ENCODE assay signal across 34 cellular contexts in the genomic region with DNA sequence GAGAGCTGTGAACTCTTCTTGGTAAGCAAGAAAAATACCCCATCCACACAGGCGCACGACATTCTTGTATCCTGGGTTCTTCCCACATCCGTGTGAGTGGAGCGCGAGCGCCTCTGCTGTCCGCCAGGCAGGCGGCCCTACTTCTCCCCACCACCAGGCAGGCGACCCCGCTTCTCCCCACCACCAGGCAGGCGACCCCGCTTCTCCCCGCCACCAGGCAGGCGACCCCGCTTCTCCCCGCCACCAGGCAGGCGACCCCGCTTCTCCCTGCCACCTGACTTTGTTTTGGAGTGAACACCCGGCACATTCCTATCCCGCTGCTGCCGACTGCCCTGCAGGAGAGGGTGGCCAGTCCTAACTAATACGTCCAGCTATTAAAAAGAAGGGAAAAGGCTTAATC.
A peak's percentile ranks its signal among the peaks of the same experiment; 100 is the strongest.
DNase-seq lines count a peak whose midpoint lies in the region; ATAC-seq and TF ChIP-seq lines count a peak whose summit lies in the region.
"Had no signal": no experiment of that assay in that cellular context is flagged by ENCODE, and none has a peak within 500 bp of the region (broad histone marks: within the 10 kb centered on the region; RNA-seq: fewer than 3 reads in every experiment).

No MANE protein-coding gene starts in this region.

- 90 to 97% methylated on average over 10 to 22 of the region's 22 CpGs for WGBS in endodermal cell (ENCODE audit: insufficient coverage in 1 of 2, insufficient read length in 1 of 2), 2 experiments

- H3K36me3 ChIP-seq in GM23338 (ENCODE audit: insufficient read depth) (no peaks in the 10 kb centered on the region), endodermal cell (ENCODE audit: control insufficient read depth, insufficient read depth, low read length) (no peaks in the 10 kb centered on the region), MG63 (no peaks in the 10 kb centered on the region)
- H3K36me3 ChIP-seq in CD4-positive, alpha-beta memory T cell (ENCODE audit: insufficient read depth, low read length): peaks cover 3% of the 10 kb centered on the region
- H3K36me3 ChIP-seq: BE2C had no signal

- intact Hi-C loops in CD4-positive, alpha-beta memory T cell (cut with micrococcal nuclease): no loop called here

- no peaks in the 10 kb centered on the region for H3K9me3 Mint-ChIP-seq in GM23338
- H3K9me3 Mint-ChIP-seq in central memory CD8-positive, alpha-beta T cell: no peaks in the 10 kb centered on the region
- H3K9me3 Mint-ChIP-seq in endodermal cell: no peaks in the 10 kb centered on the region
- H3K9me3 Mint-ChIP-seq in CD4-positive, alpha-beta memory T cell: no peaks in the 10 kb centered on the region
- H3K9me3 Mint-ChIP-seq: CD14-positive monocyte; CD4-positive, alpha-beta T cell; CD4-positive, CD25-positive, alpha-beta regulatory T cell; CD8-positive, alpha-beta memory T cell; CD8-positive, alpha-beta T cell had no signal

- H3K4me3 Mint-ChIP-seq in GM23338: no peak overlapping the region
- H3K4me3 Mint-ChIP-seq in central memory CD8-positive, alpha-beta T cell: no peak overlapping the region
- H3K4me3 Mint-ChIP-seq in endodermal cell: no peak overlapping the region
- H3K4me3 Mint-ChIP-seq in CD4-positive, alpha-beta memory T cell: no peak overlapping the region
- H3K4me3 Mint-ChIP-seq: B cell; CD14-positive monocyte; CD4-positive, alpha-beta T cell; CD4-positive, CD25-positive, alpha-beta regulatory T cell; CD8-positive, alpha-beta memory T cell; CD8-positive, alpha-beta T cell had no signal

- H3K9me3 ChIP-seq in endodermal cell (ENCODE audit: control insufficient read depth, low read length) (no peaks in the 10 kb centered on the region), MG63 (no peaks in the 10 kb centered on the region)
- H3K9me3 ChIP-seq in CD4-positive, alpha-beta memory T cell (ENCODE audit: control insufficient read depth in 1 of 2, low read length in 2 of 2): no peaks in the 10 kb centered on the region
- H3K9me3 ChIP-seq: A549; BE2C; BLaER1; BLaER1 treated with 17β-estradiol and CSF1 and Interleukin-3, amounts not matched to agents 10 nM and 100 nM; Caco-2 had no signal

- H3K27me3 Mint-ChIP-seq in GM23338 (ENCODE audit: insufficient read depth, low read depth, poor library complexity): peaks cover 2% of the 10 kb centered on the region
- H3K27me3 Mint-ChIP-seq in central memory CD8-positive, alpha-beta T cell: no peaks in the 10 kb centered on the region
- H3K27me3 Mint-ChIP-seq in endodermal cell (ENCODE audit: insufficient read depth): no peaks in the 10 kb centered on the region
- H3K27me3 Mint-ChIP-seq in CD4-positive, alpha-beta memory T cell: no peaks in the 10 kb centered on the region
- H3K27me3 Mint-ChIP-seq: B cell; CD4-positive, alpha-beta T cell; CD4-positive, CD25-positive, alpha-beta regulatory T cell; CD8-positive, alpha-beta memory T cell had no signal

- ATAC-seq in GM23338: no peak
- no peak for ATAC-seq in central memory CD8-positive, alpha-beta T cell (replicated peaks; ENCODE audit: extremely low read depth, poor library complexity, severe bottlenecking)
- ATAC-seq in left lobe of liver: no peak
- ATAC-seq: A549; CD8-positive, alpha-beta T cell had no signal

- H3K4me1 ChIP-seq in GM23338 (ENCODE audit: insufficient read depth) (0 out of 2 replicates have a peak, but pooled peaks cover 5% of the 10 kb centered on the region), endodermal cell (ENCODE audit: control insufficient read depth, insufficient read depth, low read length) (no peaks in the 10 kb centered on the region)
- H3K4me1 ChIP-seq in CD4-positive, alpha-beta memory T cell (ENCODE audit: insufficient read depth, low read length): peaks cover 24% of the 10 kb centered on the region
- H3K4me1 ChIP-seq: A549, BE2C had no signal

- H3F3A ChIP-seq in GM23338 (replicated peaks; ENCODE audit: low read depth): no peaks in the 10 kb centered on the region

- H3K79me2 ChIP-seq in GM23338 (replicated peaks; ENCODE audit: insufficient read depth): no peaks in the 10 kb centered on the region

- no peak overlapping the region for H3K4me3 ChIP-seq in GM23338
- no peak overlapping the region for H3K4me3 ChIP-seq in endodermal cell (ENCODE audit: low read length)
- H3K4me3 ChIP-seq in CD4-positive, alpha-beta memory T cell (ENCODE audit: low read length in 2 of 2): no peak overlapping the region
- no peak overlapping the region for H3K4me3 ChIP-seq in MG63
- H3K4me3 ChIP-seq: A549; BLaER1; BLaER1 treated with 17β-estradiol and CSF1 and Interleukin-3, amounts not matched to agents 10 nM and 100 nM had no signal

- H4K20me1 ChIP-seq in GM23338 (replicated peaks; ENCODE audit: insufficient read depth): 0 out of 2 replicates have a peak, but pooled peaks cover 4% of the 10 kb centered on the region
- H4K20me1 ChIP-seq: BLaER1 had no signal

- H3K27ac Mint-ChIP-seq in GM23338 (no peak overlapping the region), endodermal cell (no peak overlapping the region)
- H3K27ac Mint-ChIP-seq in central memory CD8-positive, alpha-beta T cell (ENCODE audit: low read depth): peak overlapping the region; percentile 65
- no peak overlapping the region for H3K27ac Mint-ChIP-seq in CD4-positive, alpha-beta memory T cell
- H3K27ac Mint-ChIP-seq: B cell; CD14-positive monocyte; CD4-positive, alpha-beta T cell; CD8-positive, alpha-beta T cell had no signal

- CTCF ChIA-PET in CD4-positive, alpha-beta memory T cell (lab: Charles Lee; ENCODE audit: partially characterized antibody): interaction anchor here (1.6 to 6.1 kb wide), 2 partner anchors 156 to 242 kb away, joined by 4 to 61 read pairs; a partner anchor contains a TSS

- H3K27ac ChIP-seq in GM23338 (ENCODE audit: low read depth) (no peak overlapping the region), endodermal cell (ENCODE audit: low read depth, low read length) (no peak overlapping the region)
- no peak overlapping the region for H3K27ac ChIP-seq in CD4-positive, alpha-beta memory T cell (ENCODE audit: low read depth, low read length)
- H3K27ac ChIP-seq: 22Rv1, A549, BLaER1, C4-2B had no signal

- H3K9ac ChIP-seq in endodermal cell (ENCODE audit: extremely low read depth, low read length, poor library complexity, severe bottlenecking): no peak overlapping the region
- H3K9ac ChIP-seq: BLaER1; BLaER1 treated with 17β-estradiol and CSF1 and Interleukin-3, amounts not matched to agents 10 nM and 100 nM had no signal

- H3K9me2 ChIP-seq in GM23338 (ENCODE audit: insufficient read depth): no peaks in the 10 kb centered on the region

- H3K4me2 ChIP-seq in GM23338: no peak overlapping the region
- H3K4me2 ChIP-seq: A549 had no signal

- 0 out of 4 replicates have a peak, but pooled peaks of 1 of the 2 experiments have one; percentile 21 for TF ChIP-seq CTCF in GM23338 (conservative IDR thresholded peaks at IDR 0.05; ENCODE audit: low read depth in 2 of 2)
- no peak for TF ChIP-seq CTCF in endodermal cell (conservative IDR thresholded peaks at IDR 0.05)

- no peak overlapping the region for H2AFZ ChIP-seq in GM23338

- H3K4me1 Mint-ChIP-seq in GM23338 (no peaks in the 10 kb centered on the region; the same call in 1 of the 3 replicates), endodermal cell (no peaks in the 10 kb centered on the region)
- peaks cover 17% of the 10 kb centered on the region for H3K4me1 Mint-ChIP-seq in central memory CD8-positive, alpha-beta T cell
- H3K4me1 Mint-ChIP-seq in CD4-positive, alpha-beta memory T cell: peaks cover 14 to 31% (median 22%) of the 10 kb centered on the region in 4 donors

- H3K27me3 ChIP-seq in GM23338 (ENCODE audit: insufficient read depth) (no peaks in the 10 kb centered on the region), endodermal cell (ENCODE audit: control insufficient read depth, insufficient read depth, low read length, poor library complexity, severe bottlenecking) (no peaks in the 10 kb centered on the region), MG63 (no peaks in the 10 kb centered on the region; the same call in 1 of the 2 replicates)
- no peaks in the 10 kb centered on the region for H3K27me3 ChIP-seq in CD4-positive, alpha-beta memory T cell (ENCODE audit: insufficient read depth, low read length)
- H3K27me3 ChIP-seq: BE2C; BLaER1; BLaER1 treated with 17β-estradiol and CSF1 and Interleukin-3, amounts not matched to agents 10 nM and 100 nM had no signal

- H3K36me3 Mint-ChIP-seq in GM23338 (ENCODE audit: low read depth) (peaks cover 8% of the 10 kb centered on the region), endodermal cell (ENCODE audit: low read depth) (peaks cover 4% of the 10 kb centered on the region)
- peaks cover 14% of the 10 kb centered on the region for H3K36me3 Mint-ChIP-seq in central memory CD8-positive, alpha-beta T cell (ENCODE audit: insufficient read depth)
- peaks cover 18 to 21% of the 10 kb centered on the region in 2 donors for H3K36me3 Mint-ChIP-seq in CD4-positive, alpha-beta memory T cell

- POLR2A ChIA-PET in CD4-positive, alpha-beta memory T cell (lab: Charles Lee; ENCODE audit: partially characterized antibody): no interaction called here

- DNase-seq in GM23338 (ENCODE audit: low spot score) (peak; percentile 38), endodermal cell (peak; percentile 42), islet precursor cell (peak; percentile 22), MG63 (no peak), left lobe of liver (ENCODE audit: low spot score) (no peak), medulla oblongata (ENCODE audit: extremely low spot score) (no peak)
- DNase-seq in central memory CD8-positive, alpha-beta T cell (ENCODE audit: low spot score in 2 of 2): no peak
- no peak for DNase-seq in CD4-positive, alpha-beta memory T cell
- DNase-seq: 8988T; ACHN; AML-193; BE2C; C1 segment of cervical spinal cord; Caco-2; Calu3; CD4-positive, alpha-beta T cell; CD4-positive, CD25-positive, alpha-beta regulatory T cell; CD8-positive, alpha-beta memory T cell; CD8-positive, alpha-beta T cell; COR-L47; DMS 273 treated with DMSO at 0.1 percent for 48 hours; DMS153; DMS53; DMS79; DMS79 treated with DMSO at 0.1 percent for 48 hours; DND-41; EL had no signal

Comparison
In these comparisons a context has a peak if more than half of its experiments do, and no peak if none do; other contexts are left out.
1. DNase-seq: peak in GM23338 (single experiment), endodermal cell (single experiment) and islet precursor cell (single experiment); none in central memory CD8-positive, alpha-beta T cell (0 of 2), CD4-positive, alpha-beta memory T cell (0 of 5), MG63 (single experiment), left lobe of liver (single experiment) and medulla oblongata (single experiment).